In the genomic region with DNA sequence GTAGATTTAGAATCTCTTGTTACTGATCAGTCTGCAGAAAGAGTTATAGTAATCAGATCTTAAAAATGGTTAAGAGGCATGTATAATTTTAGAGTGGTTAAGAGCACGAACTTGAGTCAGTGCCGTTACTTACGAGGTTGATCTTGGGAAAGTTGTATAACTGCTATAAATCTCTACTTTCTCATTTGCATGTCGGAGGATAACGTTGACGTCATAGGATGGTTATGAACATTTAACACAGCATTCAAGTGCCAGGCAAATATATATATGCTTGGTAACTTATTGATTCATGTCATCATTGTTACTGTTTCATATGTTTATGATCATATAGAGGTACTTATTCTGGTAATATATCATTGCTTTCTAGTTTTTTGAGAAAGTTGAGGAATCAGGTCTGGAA, we compare ENCODE assay signal across 25 cellular contexts.
"Had no signal": no experiment of that assay in that cellular context is flagged by ENCODE, and none has a peak within 500 bp of the region (broad histone marks: within the 10 kb centered on the region; RNA-seq: fewer than 3 reads in every experiment).

No MANE protein-coding gene starts in this region.

- H3K9me3 ChIP-seq: heart left ventricle, left ventricle myocardium inferior, mucosa of descending colon, pancreas, prostate gland, sigmoid colon, spleen, suprapubic skin, thoracic aorta, tibial artery, upper lobe of right lung, uterus had no signal

- H3K27me3 ChIP-seq: heart left ventricle, pancreas, sigmoid colon, spleen, suprapubic skin, tibial artery, upper lobe of right lung, uterus had no signal

- H3K36me3 ChIP-seq: left ventricle myocardium inferior, pancreas, prostate gland, sigmoid colon, suprapubic skin, thoracic aorta, tibial artery, uterus had no signal

- FAIRE-seq: pancreas, small intestine had no signal

- H3K27ac ChIP-seq: heart left ventricle, left ventricle myocardium inferior, pancreas, prostate gland, spleen, suprapubic skin, thoracic aorta, tibial artery, upper lobe of right lung, uterus had no signal

- DNase-seq: heart left ventricle; islet precursor cell; left ventricle myocardium inferior; mesendoderm; midbrain; mucosa of descending colon; natural killer cell; pancreas; posterior cingulate gyrus; retina; right cardiac atrium; sigmoid colon; small intestine; spleen; stimulated activated CD4-positive, alpha-beta T cell treated with anti-CD3 and anti-CD28 coated beads, Interleukin-4, amount 100 ng/mL, for 24 hours; stimulated activated naive CD4-positive, alpha-beta T cell; tibial artery; trophoblast cell; upper lobe of right lung; uterus had no signal

- H3K4me3 ChIP-seq: heart left ventricle, left ventricle myocardium inferior, lung, mucosa of descending colon, pancreas, prostate gland, sigmoid colon, spleen, suprapubic skin, thoracic aorta, tibial artery, upper lobe of right lung, uterus had no signal

- ATAC-seq: heart left ventricle; mucosa of descending colon; natural killer cell; pancreas; right cardiac atrium; stimulated activated effector memory CD8-positive, alpha-beta T cell treated with anti-CD3 and anti-CD28 coated beads, Interleukin-12 subunit alpha, Interleukin-12 subunit beta, amount 100 ng/mL, for 72 hours; upper lobe of right lung had no signal

- H3K4me1 ChIP-seq: left ventricle myocardium inferior, pancreas, prostate gland, tibial artery, uterus had no signal
